9 cellular contexts compared by ENCODE assay signal in the genomic region with DNA sequence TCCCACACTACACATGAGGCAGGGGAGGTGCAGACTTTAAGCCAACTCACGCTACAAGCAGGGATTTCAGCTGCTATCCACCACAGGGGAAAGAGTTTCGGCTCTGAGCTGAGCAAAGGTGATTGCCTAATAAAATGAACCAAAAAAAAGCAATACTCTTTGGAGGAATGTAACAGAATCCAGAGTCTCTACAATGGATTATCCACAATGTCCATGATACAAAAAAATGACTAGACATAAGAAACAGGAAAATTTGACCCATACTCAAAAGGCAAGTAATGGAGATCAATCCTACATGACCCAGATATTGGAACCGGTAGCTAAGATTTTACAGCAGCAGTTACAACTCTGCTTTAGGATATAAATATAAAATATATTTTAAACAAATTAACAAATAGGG. TPM values are rescaled to one million over a fixed set of nuclear protein-coding genes. Genes with fewer than 3 reads are reported as not detected.
"Had no signal": no experiment of that assay in that cellular context is flagged by ENCODE, and none has a peak within 500 bp of the region (broad histone marks: within the 10 kb centered on the region; RNA-seq: fewer than 3 reads in every experiment).

No MANE protein-coding gene starts in this region.

- H3K27ac ChIP-seq: GM23248 had no signal

- H3K4me3 ChIP-seq: GM23248, HAP-1, K562 had no signal

- H3K4me1 ChIP-seq: HAP-1 had no signal

- ATAC-seq: HCT116, K562 had no signal

- DNase-seq: GM23248, GOT3, H7, IMR-90, KG1 had no signal

RNA-seq across cellular contexts. Expression of a gene that starts 19.0 kb away (rescaled TPM):
- total RNA-seq: H4 had no signal

RNA-seq across cellular contexts. Expression of a gene that starts 25.8 kb away (rescaled TPM):
- total RNA-seq: GM23248, H4, H7, IMR-90 had no signal
